Comparison of ENCODE assay signal across 13 cellular contexts in the genomic region with DNA sequence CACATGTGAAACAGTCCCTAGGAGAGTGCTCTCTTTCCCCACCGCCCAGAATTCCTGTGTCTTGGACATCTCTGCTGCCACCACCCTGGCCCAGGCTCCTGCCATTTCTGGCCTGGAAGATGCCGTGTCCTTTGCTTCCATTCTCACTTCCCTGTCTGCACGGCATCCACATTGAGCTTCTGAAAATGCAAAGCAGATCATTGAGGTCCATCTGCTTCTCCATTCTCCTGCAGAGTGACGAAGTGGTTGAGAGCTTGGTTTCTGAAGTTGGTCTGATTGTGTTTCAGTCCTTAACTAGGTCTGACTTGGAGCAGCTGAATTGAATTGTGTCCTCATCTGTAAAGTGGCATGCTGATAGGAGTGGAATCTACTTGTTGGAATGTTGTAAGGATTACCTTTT.
DNase-seq lines count a peak whose midpoint lies in the region; ATAC-seq and TF ChIP-seq lines count a peak whose summit lies in the region.
"Had no signal": no experiment of that assay in that cellular context is flagged by ENCODE, and none has a peak within 500 bp of the region (broad histone marks: within the 10 kb centered on the region; RNA-seq: fewer than 3 reads in every experiment).

No MANE protein-coding gene starts in this region.

- ATAC-seq in HG02588 (IDR thresholded peaks at IDR 0.05; ENCODE audit: unreplicated experiment) = peak; percentile 77
- peak; percentile 78 for ATAC-seq in HG03520 (IDR thresholded peaks at IDR 0.05; ENCODE audit: unreplicated experiment)
- ATAC-seq in upper lobe of right lung = peak; percentile 19
- ATAC-seq: activated naive CD8-positive, alpha-beta T cell treated with anti-CD3 and anti-CD28 coated beads, Interleukin-2, amount 50 U/mL, for 24 hours; sciatic nerve had no signal

- peak overlapping the region; percentile 31 for H3K27ac ChIP-seq in cardiac muscle cell
- H3K27ac ChIP-seq in left ventricle myocardium inferior (replicated peaks) = no peak overlapping the region
- no peak overlapping the region for H3K27ac ChIP-seq in upper lobe of right lung

- intact Hi-C loops in left ventricle myocardium inferior (cut with micrococcal nuclease) = no loop called here
- intact Hi-C loops in upper lobe of right lung (cut with DNase I) = no loop called here

- no peak for TF ChIP-seq CTCF in cardiac muscle cell (IDR thresholded peaks at IDR 0.05; ENCODE audit: low read depth, low read length)
- TF ChIP-seq CTCF in left ventricle myocardium inferior (IDR thresholded peaks at IDR 0.05; ENCODE audit: borderline replicate concordance) = no peak
- TF ChIP-seq CTCF in upper lobe of right lung (IDR thresholded peaks at IDR 0.05) = no peak

- H3K36me3 ChIP-seq in cardiac muscle cell = no peaks in the 10 kb centered on the region
- no peaks in the 10 kb centered on the region for H3K36me3 ChIP-seq in left ventricle myocardium inferior
- H3K36me3 ChIP-seq in upper lobe of right lung = no peaks in the 10 kb centered on the region
- H3K36me3 ChIP-seq: WERI-Rb-1 had no signal

- no peaks in the 10 kb centered on the region for H3K9me3 ChIP-seq in cardiac muscle cell (ENCODE audit: low read depth)
- no peaks in the 10 kb centered on the region for H3K9me3 ChIP-seq in left ventricle myocardium inferior (replicated peaks)
- H3K9me3 ChIP-seq in upper lobe of right lung = no peaks in the 10 kb centered on the region

- H3K4me1 ChIP-seq in cardiac muscle cell (ENCODE audit: low read depth) (peaks cover 54% of the 10 kb centered on the region), left ventricle myocardium inferior (peaks cover 84% of the 10 kb centered on the region), upper lobe of right lung (peaks cover 29% of the 10 kb centered on the region)

- H3K4me3 ChIP-seq in cardiac muscle cell = no peak overlapping the region
- no peak overlapping the region for H3K4me3 ChIP-seq in left ventricle myocardium inferior
- H3K4me3 ChIP-seq in upper lobe of right lung = no peak overlapping the region

- DNase-seq in cardiac muscle cell (ENCODE audit: low read depth in 1 of 2, low spot score in 1 of 2) (no peak), left ventricle myocardium inferior (no peak), upper lobe of right lung (no peak), C1 segment of cervical spinal cord (lab: John Stamatoyannopoulos, UW) (no peak), kidney glomerular epithelial cell (lab: John Stamatoyannopoulos, UW) (no peak)
- no peak for DNase-seq in activated effector memory CD4-positive, alpha-beta T cell treated with anti-CD3 and anti-CD28 coated beads, Interleukin-2, amount 50 U/mL, for 16 hours
- DNase-seq: ACHN; activated naive CD8-positive, alpha-beta T cell treated with anti-CD3 and anti-CD28 coated beads, Interleukin-2, amount 50 U/mL, for 24 hours; erythroblast; WERI-Rb-1 had no signal

- no peaks in the 10 kb centered on the region for H3K27me3 ChIP-seq in cardiac muscle cell
- H3K27me3 ChIP-seq in left ventricle myocardium inferior (ENCODE audit: low read depth) = no peaks in the 10 kb centered on the region
- H3K27me3 ChIP-seq in upper lobe of right lung = no peaks in the 10 kb centered on the region

Comparison
In these comparisons a context has a peak if more than half of its experiments do, and no peak if none do; other contexts are left out.
1. ATAC-seq: peak in every context shown above with its lines; median percentile 78 in HG03520; 77 in HG02588; 19 in upper lobe of right lung.